ENCODE assay signal across 1 cellular context in the genomic region with DNA sequence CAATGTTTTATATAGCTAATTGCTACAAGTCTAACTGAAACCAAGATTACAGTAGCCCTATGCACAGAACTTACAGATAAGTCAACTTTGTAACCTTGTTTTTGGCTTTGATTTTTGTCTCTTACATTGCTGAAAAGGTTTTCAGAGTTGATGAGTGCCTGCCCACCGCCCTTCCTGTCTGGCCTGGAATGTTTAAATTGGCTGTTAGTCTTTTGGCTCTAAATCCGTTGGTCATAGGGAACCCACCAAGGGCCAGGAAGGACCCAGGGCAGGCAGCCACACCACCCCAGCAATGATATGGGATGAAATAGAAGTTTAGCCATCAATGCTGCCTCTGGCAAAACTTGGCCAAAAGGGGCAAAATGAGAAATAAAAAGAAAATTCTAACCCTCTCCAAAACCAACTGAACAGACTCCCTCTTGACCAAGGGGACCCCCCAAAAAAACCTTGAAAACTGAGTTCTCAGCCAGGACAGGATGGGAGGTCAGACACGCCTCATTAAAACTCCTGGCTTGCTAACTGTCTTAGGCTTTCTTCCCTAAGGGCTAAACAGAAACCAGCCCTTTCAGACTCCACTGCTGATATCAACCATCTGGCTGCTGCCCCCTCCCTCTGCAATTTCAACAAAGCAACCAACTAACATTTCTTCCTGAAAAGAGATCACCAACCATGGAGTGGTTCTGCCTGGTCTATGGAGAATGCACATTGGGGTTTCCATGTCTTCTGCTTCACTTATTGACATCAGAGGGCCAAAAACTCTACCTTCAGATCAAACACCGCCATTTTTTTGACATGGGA.
TF ChIP-seq lines count a peak whose summit lies in the region.

No MANE protein-coding gene starts in this region.

TF ChIP-seq in HepG2, 621 proteins besides CTCF, POLR2A, EP300 and RAD21 (continued from another document):
- TF ChIP-seq PRDM10 (CRISPR knock-in tag; IDR thresholded peaks at IDR 0.05; ENCODE audit: low read depth) (no peak), AKAP8 (CRISPR knock-in tag; IDR thresholded peaks at IDR 0.05) (no peak), ZNF850 (CRISPR knock-in tag; conservative IDR thresholded peaks at IDR 0.05) (no peak), REXO4 (CRISPR knock-in tag; IDR thresholded peaks at IDR 0.05; ENCODE audit: borderline replicate concordance) (no peak), ZNF660 (CRISPR knock-in tag; IDR thresholded peaks at IDR 0.05; ENCODE audit: borderline replicate concordance, low read depth) (no peak), ZSCAN12 (CRISPR knock-in tag; IDR thresholded peaks at IDR 0.05) (no peak), ZNF317 (CRISPR knock-in tag; IDR thresholded peaks at IDR 0.05) (no peak), ZSCAN25 (CRISPR knock-in tag; IDR thresholded peaks at IDR 0.05) (no peak), ZNF563 (CRISPR knock-in tag; IDR thresholded peaks at IDR 0.05) (no peak), NCOA1 (CRISPR knock-in tag; IDR thresholded peaks at IDR 0.05) (no peak)
- TF ChIP-seq, protein P1, sequence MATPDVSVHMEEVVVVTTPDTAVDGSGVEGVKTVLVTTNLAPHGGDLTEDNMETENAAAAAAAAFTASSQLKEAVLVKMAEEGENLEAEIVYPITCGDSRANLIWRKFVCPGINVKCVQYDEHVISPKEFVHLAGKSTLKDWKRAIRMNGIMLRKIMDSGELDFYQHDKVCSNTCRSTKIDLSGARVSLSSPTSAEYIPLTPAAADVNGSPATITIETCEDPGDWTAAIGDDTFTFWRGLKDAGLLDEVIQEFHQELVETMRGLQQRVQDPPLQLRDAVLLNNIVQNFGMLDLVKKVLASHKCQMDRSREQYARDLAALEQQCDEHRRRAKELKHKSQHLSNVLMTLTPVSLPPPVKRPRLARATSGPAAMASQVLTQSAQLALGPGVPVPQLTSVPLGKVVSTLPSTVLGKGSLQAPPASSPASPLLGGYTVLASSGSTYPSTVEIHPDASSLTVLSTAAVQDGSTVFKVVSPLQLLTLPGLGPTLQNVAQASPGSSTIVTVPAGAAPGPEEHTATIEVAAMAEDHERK (CRISPR knock-in tag; IDR thresholded peaks at IDR 0.05; ENCODE audit: low read depth), result no peak
- TF ChIP-seq, protein P2, sequence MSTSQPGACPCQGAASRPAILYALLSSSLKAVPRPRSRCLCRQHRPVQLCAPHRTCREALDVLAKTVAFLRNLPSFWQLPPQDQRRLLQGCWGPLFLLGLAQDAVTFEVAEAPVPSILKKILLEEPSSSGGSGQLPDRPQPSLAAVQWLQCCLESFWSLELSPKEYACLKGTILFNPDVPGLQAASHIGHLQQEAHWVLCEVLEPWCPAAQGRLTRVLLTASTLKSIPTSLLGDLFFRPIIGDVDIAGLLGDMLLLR (CRISPR knock-in tag; IDR thresholded peaks at IDR 0.05), result no peak
TF ChIP-seq in HepG2: peak in this region for 0.
